1 cellular context compared by ENCODE assay signal in the genomic region with DNA sequence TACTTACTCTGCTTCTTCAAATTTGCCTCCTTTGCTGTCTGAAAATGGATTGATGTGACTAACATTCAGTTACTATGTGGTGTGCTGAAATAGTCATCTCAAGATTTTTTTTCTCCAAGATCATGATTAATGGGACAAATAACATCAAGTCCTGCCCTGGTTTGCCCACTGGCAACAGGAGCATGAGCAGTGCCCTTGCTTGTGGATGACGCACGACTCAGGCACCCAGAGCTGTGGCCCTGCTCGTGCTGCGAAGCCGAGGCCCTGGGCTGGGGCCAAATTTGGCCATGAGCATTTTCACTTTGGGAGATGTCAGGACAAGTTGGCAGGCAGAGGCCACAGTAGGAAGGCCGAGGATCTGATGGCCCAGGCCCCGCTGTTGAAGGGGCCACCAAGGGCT.
TF ChIP-seq lines count a peak whose summit lies in the region.

No MANE protein-coding gene starts in this region.

TF ChIP-seq in IMR-90, 13 proteins besides CTCF, POLR2A, EP300 and RAD21:
- TF ChIP-seq CHD1 (IDR thresholded peaks at IDR 0.05; ENCODE audit: low read depth, low read length): no peak
- no peak for TF ChIP-seq MAZ (IDR thresholded peaks at IDR 0.05; ENCODE audit: borderline replicate concordance, low read depth, low read length)
- no peak for TF ChIP-seq NFE2L2 (IDR thresholded peaks at IDR 0.05; ENCODE audit: low read depth, low read length)
- TF ChIP-seq MAFK (IDR thresholded peaks at IDR 0.05; ENCODE audit: low read depth, low read length): no peak
- TF ChIP-seq, protein P1, sequence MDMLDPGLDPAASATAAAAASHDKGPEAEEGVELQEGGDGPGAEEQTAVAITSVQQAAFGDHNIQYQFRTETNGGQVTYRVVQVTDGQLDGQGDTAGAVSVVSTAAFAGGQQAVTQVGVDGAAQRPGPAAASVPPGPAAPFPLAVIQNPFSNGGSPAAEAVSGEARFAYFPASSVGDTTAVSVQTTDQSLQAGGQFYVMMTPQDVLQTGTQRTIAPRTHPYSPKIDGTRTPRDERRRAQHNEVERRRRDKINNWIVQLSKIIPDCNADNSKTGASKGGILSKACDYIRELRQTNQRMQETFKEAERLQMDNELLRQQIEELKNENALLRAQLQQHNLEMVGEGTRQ (IDR thresholded peaks at IDR 0.05; ENCODE audit: low read depth, low read length): no peak
- TF ChIP-seq CEBPB (IDR thresholded peaks at IDR 0.05; ENCODE audit: low read depth, low read length): no peak
- TF ChIP-seq, protein P2, sequence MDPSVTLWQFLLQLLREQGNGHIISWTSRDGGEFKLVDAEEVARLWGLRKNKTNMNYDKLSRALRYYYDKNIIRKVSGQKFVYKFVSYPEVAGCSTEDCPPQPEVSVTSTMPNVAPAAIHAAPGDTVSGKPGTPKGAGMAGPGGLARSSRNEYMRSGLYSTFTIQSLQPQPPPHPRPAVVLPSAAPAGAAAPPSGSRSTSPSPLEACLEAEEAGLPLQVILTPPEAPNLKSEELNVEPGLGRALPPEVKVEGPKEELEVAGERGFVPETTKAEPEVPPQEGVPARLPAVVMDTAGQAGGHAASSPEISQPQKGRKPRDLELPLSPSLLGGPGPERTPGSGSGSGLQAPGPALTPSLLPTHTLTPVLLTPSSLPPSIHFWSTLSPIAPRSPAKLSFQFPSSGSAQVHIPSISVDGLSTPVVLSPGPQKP (IDR thresholded peaks at IDR 0.05; ENCODE audit: borderline replicate concordance, low read depth, low read length): no peak
- no peak for TF ChIP-seq FOS (IDR thresholded peaks at IDR 0.05; ENCODE audit: low read depth, low read length)
- TF ChIP-seq RCOR1 (IDR thresholded peaks at IDR 0.05; ENCODE audit: insufficient replicate concordance, low read length): no peak
TF ChIP-seq in IMR-90: peak in this region for 0.
